10 cellular contexts compared by ENCODE assay signal in the genomic region with DNA sequence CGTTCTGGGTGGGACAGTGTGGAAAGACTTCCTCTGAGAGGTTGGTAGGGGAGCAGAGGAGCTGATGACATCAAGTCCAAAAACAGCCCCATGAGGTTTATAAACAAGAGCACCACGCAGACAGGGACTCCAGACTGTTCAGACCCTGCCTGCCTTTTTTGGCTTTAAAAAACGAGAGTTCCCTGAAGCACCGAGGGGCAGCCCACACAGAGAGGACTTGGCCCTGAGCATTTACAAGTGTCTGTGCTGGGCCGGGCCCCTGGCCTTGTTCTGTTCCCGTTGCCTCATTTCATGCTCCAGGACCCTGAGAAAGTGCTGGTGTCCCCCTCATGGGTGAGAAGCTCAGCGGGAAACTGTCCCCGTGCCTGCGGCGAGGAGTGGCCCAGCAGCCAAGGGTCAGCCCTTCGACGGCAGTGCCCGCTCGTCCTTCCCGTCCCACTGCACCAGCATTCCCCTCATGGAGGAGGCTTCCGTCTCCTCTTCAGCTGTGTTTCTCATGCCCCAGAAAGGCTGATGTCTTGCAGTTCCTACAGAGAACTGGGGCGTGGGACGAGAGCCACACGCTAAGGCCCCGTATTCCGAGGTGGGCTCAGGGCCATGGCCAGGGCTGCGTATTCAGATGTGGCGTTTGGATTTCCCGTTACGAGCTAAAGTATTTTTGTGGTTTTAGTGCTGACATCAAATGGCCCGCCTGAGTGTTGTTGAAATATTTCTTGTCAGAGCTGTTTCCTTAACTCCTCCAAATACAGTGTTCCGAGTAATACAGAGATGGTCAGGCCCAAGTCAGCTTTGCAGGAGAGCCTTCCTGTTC.
DNase-seq lines count a peak whose midpoint lies in the region; ATAC-seq and TF ChIP-seq lines count a peak whose summit lies in the region.
"Had no signal": no experiment of that assay in that cellular context is flagged by ENCODE, and none has a peak within 500 bp of the region (broad histone marks: within the 10 kb centered on the region; RNA-seq: fewer than 3 reads in every experiment).

No MANE protein-coding gene starts in this region.

- WGBS in ovary, 3 donors = 28 to 42% (median 36%) methylated on average over 27 of the region's 27 CpGs

- H3K9me3 ChIP-seq in cardiac muscle cell (ENCODE audit: low read depth) (no peaks in the 10 kb centered on the region), ovary (no peaks in the 10 kb centered on the region)

- H3K4me1 Mint-ChIP-seq in stimulated activated naive CD8-positive, alpha-beta T cell treated with anti-CD3 and anti-CD28 coated beads, Interleukin-15, amount 100 ng/mL, for 72 hours = peaks cover 29% of the 10 kb centered on the region

- H3K27ac Mint-ChIP-seq in stimulated activated naive CD8-positive, alpha-beta T cell treated with anti-CD3 and anti-CD28 coated beads, Interleukin-15, amount 100 ng/mL, for 72 hours = no peak overlapping the region

- intact Hi-C loops in ovary (cut with DNase I) = no loop called here

- TF ChIP-seq CTCF in cardiac muscle cell (IDR thresholded peaks at IDR 0.05; ENCODE audit: low read depth, low read length) = no peak
- TF ChIP-seq CTCF in ovary (IDR thresholded peaks at IDR 0.05) = no peak

- no peak overlapping the region for H3K4me3 ChIP-seq in cardiac muscle cell
- H3K4me3 ChIP-seq in ovary = no peak overlapping the region

- H3K27ac ChIP-seq in cardiac muscle cell = peak overlapping the region; percentile 53
- H3K27ac ChIP-seq in ovary = peak overlapping the region; percentile 5 to 9

- no peaks in the 10 kb centered on the region for H3K27me3 Mint-ChIP-seq in stimulated activated naive CD8-positive, alpha-beta T cell treated with anti-CD3 and anti-CD28 coated beads, Interleukin-15, amount 100 ng/mL, for 72 hours

- H3K4me3 Mint-ChIP-seq in stimulated activated naive CD8-positive, alpha-beta T cell treated with anti-CD3 and anti-CD28 coated beads, Interleukin-15, amount 100 ng/mL, for 72 hours = no peak overlapping the region

- no peaks in the 10 kb centered on the region for H3K36me3 ChIP-seq in cardiac muscle cell
- H3K36me3 ChIP-seq in ovary = no peaks in the 10 kb centered on the region

- DNase-seq in A172 (ENCODE audit: low spot score) (peak; percentile 22), MV-4-11 (lab: John Stamatoyannopoulos, UW) (peak; percentile 7), cardiac muscle cell (ENCODE audit: low read depth in 1 of 2, low spot score in 1 of 2) (peak in 1 of 2 donors; percentile 68), ovary (peak in 3 of 5 donors; percentile 31 to 61 (median 59)), NCI-H82 treated with DMSO at 0.1 percent for 48 hours (lab: John Stamatoyannopoulos, UW; ENCODE audit: unreplicated experiment) (no peak), NCI-H1105 treated with DMSO at 0.1 percent for 48 hours (lab: John Stamatoyannopoulos, UW) (no peak), NCI-H526 (lab: John Stamatoyannopoulos, UW) (no peak)
- no peak for DNase-seq in stimulated activated naive CD8-positive, alpha-beta T cell treated with anti-CD3 and anti-CD28 coated beads, Interleukin-15, amount 100 ng/mL, for 72 hours
- DNase-seq: effector CD8-positive, alpha-beta T cell; NCI-H1436 had no signal

- no peak for TF ChIP-seq EP300 in ovary (IDR thresholded peaks at IDR 0.05)

- H3K9me3 Mint-ChIP-seq in stimulated activated naive CD8-positive, alpha-beta T cell treated with anti-CD3 and anti-CD28 coated beads, Interleukin-15, amount 100 ng/mL, for 72 hours = peaks cover 0 to 12% of the 10 kb centered on the region in 2 donors

- H3K27me3 ChIP-seq in cardiac muscle cell (no peaks in the 10 kb centered on the region), ovary (no peaks in the 10 kb centered on the region)

- ATAC-seq in stimulated activated naive CD8-positive, alpha-beta T cell treated with anti-CD3 and anti-CD28 coated beads, Interleukin-15, amount 100 ng/mL, for 72 hours = no peak

- peaks cover 30% of the 10 kb centered on the region for H3K4me1 ChIP-seq in cardiac muscle cell (ENCODE audit: low read depth)
- H3K4me1 ChIP-seq in ovary (ENCODE audit: insufficient read depth) = peaks cover 16% of the 10 kb centered on the region

- no peak for TF ChIP-seq POLR2A in ovary (IDR thresholded peaks at IDR 0.05)

Comparison
In these comparisons a context has a peak if more than half of its experiments do, and no peak if none do; other contexts are left out.
1. DNase-seq: peak in A172 (single experiment), MV-4-11 (single experiment) and ovary (3 of 5); none in NCI-H82 treated with DMSO at 0.1 percent for 48 hours (single experiment), NCI-H1105 treated with DMSO at 0.1 percent for 48 hours (single experiment), stimulated activated naive CD8-positive, alpha-beta T cell treated with anti-CD3 and anti-CD28 coated beads, Interleukin-15, amount 100 ng/mL, for 72 hours (0 of 2) and NCI-H526 (0 of 2).